ENCODE assay signal across 11 cellular contexts in genomic region chrX:46577116-46578005, GRCh38. TPM values are rescaled to one million over a fixed set of nuclear protein-coding genes. Genes with fewer than 3 reads are reported as not detected.
DNase-seq lines count a peak whose midpoint lies in the region; ATAC-seq and TF ChIP-seq lines count a peak whose summit lies in the region.
"Had no signal": no experiment of that assay in that cellular context is flagged by ENCODE, and none has a peak within 500 bp of the region (broad histone marks: within the 10 kb centered on the region; RNA-seq: fewer than 3 reads in every experiment).

No MANE protein-coding gene starts in this region.

- H3K27me3 ChIP-seq in HAP-1 (ENCODE audit: low read depth) = no peaks in the 10 kb centered on the region

- H3K27ac Mint-ChIP-seq in brain (peak overlapping the region in 2 of 5 experiments; percentile 42 to 54), nephron progenitor cell (no peak overlapping the region)
- H3K27ac Mint-ChIP-seq: stimulated activated memory B cell treated with anti-CD40 and anti-IgM and Interleukin-4, amounts not matched to agents 10 μg/mL and 1 μg/mL and 100 μg/mL, for 72 hours had no signal

- peak overlapping the region; percentile 66 for H3K4me3 ChIP-seq in HAP-1

- H3K9me3 ChIP-seq in HAP-1 = no peaks in the 10 kb centered on the region

- in situ Hi-C loops in HAP-1 (cut with MboI; ENCODE audit: low sequenced_read_pairs) = no loop called here

- H3K27me3 Mint-ChIP-seq in brain = peaks cover 9% of the 10 kb centered on the region
- H3K27me3 Mint-ChIP-seq in nephron progenitor cell (ENCODE audit: low read depth, poor library complexity) = peaks cover 12% of the 10 kb centered on the region
- H3K27me3 Mint-ChIP-seq: stimulated activated memory B cell treated with anti-CD40 and anti-IgM and Interleukin-4, amounts not matched to agents 10 μg/mL and 1 μg/mL and 100 μg/mL, for 72 hours had no signal

- no peaks in the 10 kb centered on the region; the same call in 1 of the 2 replicates for H3K36me3 ChIP-seq in HAP-1 (replicated peaks)

- H3K4me1 ChIP-seq in HAP-1 = peaks cover 23% of the 10 kb centered on the region

- H3K4me3 Mint-ChIP-seq in brain (peak overlapping the region; percentile 49 to 89 (median 86)), nephron progenitor cell (peak overlapping the region; percentile 28)

- no peak for TF ChIP-seq CTCF in brain (conservative IDR thresholded peaks at IDR 0.05)
- no peak for TF ChIP-seq CTCF in nephron progenitor cell (IDR thresholded peaks at IDR 0.05)

- peak; percentile 2 for DNase-seq in activated CD4-positive, alpha-beta T cell treated with anti-CD3 and anti-CD28 coated beads for 48 hours
- no peak for DNase-seq in activated CD4-positive, alpha-beta T cell treated with anti-CD3 and anti-CD28 coated beads, Interleukin-2, amount 50 U/mL, for 4 hours
- DNase-seq in HAP-1 (ENCODE audit: low spot score in 2 of 2) = peak in 1 of 2 experiments; percentile 24
- DNase-seq in nephron progenitor cell = no peak
- no peak for DNase-seq in NCI-H2171 (lab: John Stamatoyannopoulos, UW)
- DNase-seq in GM19240 (ENCODE audit: insufficient read length, low spot score) = no peak
- DNase-seq: activated naive CD4-positive, alpha-beta T cell; NCI-H446 treated with DMSO at 0.1 percent for 48 hours had no signal

- H3K4me1 Mint-ChIP-seq in brain (peaks cover 15% of the 10 kb centered on the region), nephron progenitor cell (peaks cover 22% of the 10 kb centered on the region)

- no peaks in the 10 kb centered on the region for H3K36me3 Mint-ChIP-seq in brain
- no peaks in the 10 kb centered on the region for H3K36me3 Mint-ChIP-seq in nephron progenitor cell (ENCODE audit: low read depth)
- H3K36me3 Mint-ChIP-seq: stimulated activated memory B cell treated with anti-CD40 and anti-IgM and Interleukin-4, amounts not matched to agents 10 μg/mL and 1 μg/mL and 100 μg/mL, for 72 hours had no signal

- no peak for ATAC-seq in HG02798 (IDR thresholded peaks at IDR 0.05; ENCODE audit: poor library complexity, unreplicated experiment)
- ATAC-seq: stimulated activated memory B cell treated with anti-CD40 and anti-IgM and Interleukin-4, amounts not matched to agents 10 μg/mL and 1 μg/mL and 100 μg/mL, for 72 hours had no signal

- H3K9me3 Mint-ChIP-seq in brain (peaks cover 0 to 7% (median 0%) of the 10 kb centered on the region in 5 experiments), nephron progenitor cell (peaks cover 48% of the 10 kb centered on the region)
- H3K9me3 Mint-ChIP-seq: stimulated activated memory B cell treated with anti-CD40 and anti-IgM and Interleukin-4, amounts not matched to agents 10 μg/mL and 1 μg/mL and 100 μg/mL, for 72 hours had no signal

RNA-seq across cellular contexts. Expression of gene CHST7, which starts 3.8 kb away (rescaled TPM):
- polyA plus RNA-seq in brain (ENCODE audit: insufficient read depth, low read depth, low replicate concordance) = 9.9 TPM

RNA-seq across cellular contexts. Expression of gene ZNF674, which starts 32.1 kb away (rescaled TPM):
- 0.83 TPM for polyA plus RNA-seq in brain (ENCODE audit: insufficient read depth, low read depth, low replicate concordance)
